Comparison of ENCODE assay signal across 29 cellular contexts in the genomic region with DNA sequence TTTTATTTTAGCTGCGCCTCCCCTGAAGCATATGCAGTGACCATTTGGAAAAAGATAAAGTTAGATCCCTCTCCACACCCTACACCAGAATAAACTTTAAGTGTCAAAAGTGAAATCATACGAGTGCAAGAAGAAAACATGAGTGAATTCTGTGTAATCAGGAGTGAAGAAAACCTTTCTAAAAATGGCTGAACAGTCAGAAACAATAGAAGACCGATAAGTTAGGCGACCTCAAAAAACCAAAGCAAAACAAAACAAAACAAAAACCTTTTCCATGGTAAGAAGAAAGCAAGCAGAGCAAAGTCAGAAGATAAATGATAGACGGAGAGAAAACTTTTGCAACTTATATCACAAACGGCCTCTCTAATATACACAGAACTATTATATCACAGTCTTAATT. TPM values are rescaled to one million over a fixed set of nuclear protein-coding genes. Genes with fewer than 3 reads are reported as not detected.
"Had no signal": no experiment of that assay in that cellular context is flagged by ENCODE, and none has a peak within 500 bp of the region (broad histone marks: within the 10 kb centered on the region; RNA-seq: fewer than 3 reads in every experiment).

No MANE protein-coding gene starts in this region.

- H3K27ac ChIP-seq: stomach, suprapubic skin, testis, thoracic aorta, thyroid gland, tibial artery, tibial nerve, transverse colon, upper lobe of left lung, upper lobe of right lung, uterus, vagina had no signal

- H3K4me1 ChIP-seq: stomach, suprapubic skin, testis, thyroid gland, tibial artery, tibial nerve, transverse colon, upper lobe of left lung, upper lobe of right lung, uterus, vagina had no signal

- H3K4me3 ChIP-seq: stomach, suprapubic skin, testis, thoracic aorta, thyroid gland, tibial artery, tibial nerve, transverse colon, upper lobe of left lung, upper lobe of right lung, uterus, vagina had no signal

- ATAC-seq: stimulated activated effector memory CD8-positive, alpha-beta T cell treated with anti-CD3 and anti-CD28 coated beads, Interleukin-12 subunit alpha, Interleukin-12 subunit beta, amount 100 ng/mL, for 72 hours; stimulated activated memory B cell treated with anti-CD40 and anti-IgM and Interleukin-4, amounts not matched to agents 10 μg/mL and 1 μg/mL and 100 μg/mL, for 72 hours; stimulated activated naive B cell treated with anti-CD40 and anti-IgM and Interleukin-4, amounts not matched to agents 10 μg/mL and 1 μg/mL and 100 μg/mL, for 72 hours; stimulated activated naive CD8-positive, alpha-beta T cell treated with anti-CD3 and anti-CD28 coated beads, Interleukin-15, amount 100 ng/mL, for 72 hours; stimulated activated naive CD8-positive, alpha-beta T cell treated with anti-CD3 and anti-CD28 coated beads, Interleukin-15, Interleukin-2, amounts not matched to agents 100 U/mL and 50 U/mL, for 24 hours; upper lobe of right lung had no signal

- FAIRE-seq: urothelium cell line had no signal

- H3K36me3 ChIP-seq: stomach, suprapubic skin, thoracic aorta, thyroid gland, tibial artery, tibial nerve, transverse colon, upper lobe of left lung, upper lobe of right lung, uterus, vagina had no signal

- H3K27me3 ChIP-seq: testis, thyroid gland, upper lobe of left lung, upper lobe of right lung, uterus, vagina had no signal

- DNase-seq: stimulated activated CD4-positive, alpha-beta T cell treated with anti-CD3 and anti-CD28 coated beads, Interleukin-2, amount 100 ng/mL, for 48 hours; stimulated activated CD4-positive, alpha-beta T cell treated with anti-CD3 and anti-CD28 coated beads, Interleukin-4, amount 100 ng/mL, for 1 hour; stimulated activated CD4-positive, alpha-beta T cell treated with anti-CD3 and anti-CD28 coated beads, Interleukin-4, amount 100 ng/mL, for 24 hours; stimulated activated CD4-positive, alpha-beta T cell treated with anti-CD3 and anti-CD28 coated beads, Interleukin-4, amount 100 ng/mL, for 4 hours; stimulated activated CD8-positive, alpha-beta memory T cell treated with anti-CD3 and anti-CD28 coated beads, Interleukin-4, amount 100 ng/mL, for 48 hours; stimulated activated naive B cell treated with anti-CD40 and anti-IgM and Interleukin-4, amounts not matched to agents 10 μg/mL and 1 μg/mL and 100 μg/mL, for 72 hours; stimulated activated naive CD4-positive, alpha-beta T cell; stimulated activated naive CD4-positive, alpha-beta T cell treated with Interleukin-2 at 50 U/mL for 16 hours; stimulated activated naive CD8-positive, alpha-beta T cell treated with anti-CD3 and anti-CD28 coated beads, Interleukin-15, amount 100 ng/mL, for 72 hours; stimulated activated naive CD8-positive, alpha-beta T cell treated with anti-CD3 and anti-CD28 coated beads, Interleukin-15, Interleukin-2, amounts not matched to agents 100 U/mL and 50 U/mL, for 24 hours; stomach; substantia nigra; testis; thyroid gland; tibial artery; transverse colon; trophoblast cell; upper lobe of left lung; upper lobe of right lung; uterus had no signal

- H3K9me3 ChIP-seq: suprapubic skin, testis, thoracic aorta, thyroid gland, tibial artery, transverse colon, upper lobe of left lung, upper lobe of right lung, uterus, vagina had no signal

RNA-seq across cellular contexts. Expression of a gene that starts 17.5 kb away (rescaled TPM):
- total RNA-seq: subcutaneous adipose tissue, suprapubic skin, thoracic aorta, tibial nerve, ureter, vagina had no signal
- polyA plus RNA-seq: stomach had no signal
